ENCODE assay signal across 1 cellular context in the genomic region with DNA sequence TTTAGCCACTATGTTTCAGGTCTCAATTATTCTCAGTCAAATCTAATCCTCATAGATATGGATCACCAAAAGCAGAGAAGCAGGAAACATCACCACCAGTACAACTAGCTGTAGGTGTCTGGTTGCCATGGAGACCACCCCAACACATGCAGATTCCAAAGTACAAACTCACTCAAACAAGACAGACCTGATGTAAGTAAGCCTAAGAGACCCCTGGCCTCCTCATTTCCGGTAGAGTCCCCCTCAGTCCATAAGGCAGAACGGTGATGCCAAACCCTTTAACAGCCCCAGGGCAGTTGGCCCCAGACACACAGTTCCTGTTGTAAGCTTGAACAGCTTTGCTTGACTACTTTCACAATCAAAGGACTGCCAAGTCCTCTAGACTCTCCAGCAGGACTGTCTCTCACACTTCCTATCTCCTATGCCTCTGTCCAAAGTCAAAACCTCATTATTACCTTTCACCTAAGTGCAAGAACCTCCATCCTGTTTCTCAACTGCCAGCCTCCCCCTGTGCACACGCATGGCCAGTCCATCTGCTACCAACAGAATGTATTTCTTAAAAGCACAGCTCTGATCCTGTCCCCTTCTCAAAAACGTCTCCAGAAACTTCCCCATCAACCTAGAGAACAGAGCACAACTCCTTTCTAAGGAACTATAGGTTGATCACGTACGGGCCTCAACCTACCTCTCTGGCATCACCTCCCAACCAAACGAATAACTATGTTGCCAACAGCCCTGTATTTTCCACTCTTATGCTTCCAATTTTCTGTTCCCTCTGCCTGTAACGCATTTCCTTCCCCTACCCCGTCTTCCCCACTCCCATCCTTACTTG.
TF ChIP-seq lines count a peak whose summit lies in the region.

No MANE protein-coding gene starts in this region.

TF ChIP-seq in HepG2, 621 proteins besides CTCF, POLR2A, EP300 and RAD21 (continued from another document and continues in another):
- TF ChIP-seq, protein P1, sequence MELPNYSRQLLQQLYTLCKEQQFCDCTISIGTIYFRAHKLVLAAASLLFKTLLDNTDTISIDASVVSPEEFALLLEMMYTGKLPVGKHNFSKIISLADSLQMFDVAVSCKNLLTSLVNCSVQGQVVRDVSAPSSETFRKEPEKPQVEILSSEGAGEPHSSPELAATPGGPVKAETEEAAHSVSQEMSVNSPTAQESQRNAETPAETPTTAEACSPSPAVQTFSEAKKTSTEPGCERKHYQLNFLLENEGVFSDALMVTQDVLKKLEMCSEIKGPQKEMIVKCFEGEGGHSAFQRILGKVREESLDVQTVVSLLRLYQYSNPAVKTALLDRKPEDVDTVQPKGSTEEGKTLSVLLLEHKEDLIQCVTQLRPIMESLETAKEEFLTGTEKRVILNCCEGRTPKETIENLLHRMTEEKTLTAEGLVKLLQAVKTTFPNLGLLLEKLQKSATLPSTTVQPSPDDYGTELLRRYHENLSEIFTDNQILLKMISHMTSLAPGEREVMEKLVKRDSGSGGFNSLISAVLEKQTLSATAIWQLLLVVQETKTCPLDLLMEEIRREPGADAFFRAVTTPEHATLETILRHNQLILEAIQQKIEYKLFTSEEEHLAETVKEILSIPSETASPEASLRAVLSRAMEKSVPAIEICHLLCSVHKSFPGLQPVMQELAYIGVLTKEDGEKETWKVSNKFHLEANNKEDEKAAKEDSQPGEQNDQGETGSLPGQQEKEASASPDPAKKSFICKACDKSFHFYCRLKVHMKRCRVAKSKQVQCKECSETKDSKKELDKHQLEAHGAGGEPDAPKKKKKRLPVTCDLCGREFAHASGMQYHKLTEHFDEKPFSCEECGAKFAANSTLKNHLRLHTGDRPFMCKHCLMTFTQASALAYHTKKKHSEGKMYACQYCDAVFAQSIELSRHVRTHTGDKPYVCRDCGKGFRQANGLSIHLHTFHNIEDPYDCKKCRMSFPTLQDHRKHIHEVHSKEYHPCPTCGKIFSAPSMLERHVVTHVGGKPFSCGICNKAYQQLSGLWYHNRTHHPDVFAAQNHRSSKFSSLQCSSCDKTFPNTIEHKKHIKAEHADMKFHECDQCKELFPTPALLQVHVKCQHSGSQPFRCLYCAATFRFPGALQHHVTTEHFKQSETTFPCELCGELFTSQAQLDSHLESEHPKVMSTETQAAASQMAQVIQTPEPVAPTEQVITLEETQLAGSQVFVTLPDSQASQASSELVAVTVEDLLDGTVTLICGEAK (IDR thresholded peaks at IDR 0.05): no peak
- TF ChIP-seq, protein P1 (CRISPR knock-in tag; IDR thresholded peaks at IDR 0.05): no peak; the same call in 1 of the 2 replicates
- TF ChIP-seq ZNF672 (CRISPR knock-in tag; IDR thresholded peaks at IDR 0.05): no peak
- TF ChIP-seq, protein P2, sequence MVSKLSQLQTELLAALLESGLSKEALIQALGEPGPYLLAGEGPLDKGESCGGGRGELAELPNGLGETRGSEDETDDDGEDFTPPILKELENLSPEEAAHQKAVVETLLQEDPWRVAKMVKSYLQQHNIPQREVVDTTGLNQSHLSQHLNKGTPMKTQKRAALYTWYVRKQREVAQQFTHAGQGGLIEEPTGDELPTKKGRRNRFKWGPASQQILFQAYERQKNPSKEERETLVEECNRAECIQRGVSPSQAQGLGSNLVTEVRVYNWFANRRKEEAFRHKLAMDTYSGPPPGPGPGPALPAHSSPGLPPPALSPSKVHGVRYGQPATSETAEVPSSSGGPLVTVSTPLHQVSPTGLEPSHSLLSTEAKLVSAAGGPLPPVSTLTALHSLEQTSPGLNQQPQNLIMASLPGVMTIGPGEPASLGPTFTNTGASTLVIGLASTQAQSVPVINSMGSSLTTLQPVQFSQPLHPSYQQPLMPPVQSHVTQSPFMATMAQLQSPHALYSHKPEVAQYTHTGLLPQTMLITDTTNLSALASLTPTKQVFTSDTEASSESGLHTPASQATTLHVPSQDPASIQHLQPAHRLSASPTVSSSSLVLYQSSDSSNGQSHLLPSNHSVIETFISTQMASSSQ (IDR thresholded peaks at IDR 0.05; ENCODE audit: low read depth): no peak
- TF ChIP-seq, protein P2 (CRISPR knock-in tag; IDR thresholded peaks at IDR 0.05; ENCODE audit: borderline replicate concordance): 0 out of 2 replicates have a peak, but pooled peaks have one; percentile 28
- TF ChIP-seq MED13 (CRISPR knock-in tag; IDR thresholded peaks at IDR 0.05): no peak
- peak; percentile 59; the same call in 1 of the 2 replicates for TF ChIP-seq UBTF (CRISPR knock-in tag; IDR thresholded peaks at IDR 0.05)
- TF ChIP-seq ZNF597 (CRISPR knock-in tag; IDR thresholded peaks at IDR 0.05): no peak
- TF ChIP-seq, protein P3, sequence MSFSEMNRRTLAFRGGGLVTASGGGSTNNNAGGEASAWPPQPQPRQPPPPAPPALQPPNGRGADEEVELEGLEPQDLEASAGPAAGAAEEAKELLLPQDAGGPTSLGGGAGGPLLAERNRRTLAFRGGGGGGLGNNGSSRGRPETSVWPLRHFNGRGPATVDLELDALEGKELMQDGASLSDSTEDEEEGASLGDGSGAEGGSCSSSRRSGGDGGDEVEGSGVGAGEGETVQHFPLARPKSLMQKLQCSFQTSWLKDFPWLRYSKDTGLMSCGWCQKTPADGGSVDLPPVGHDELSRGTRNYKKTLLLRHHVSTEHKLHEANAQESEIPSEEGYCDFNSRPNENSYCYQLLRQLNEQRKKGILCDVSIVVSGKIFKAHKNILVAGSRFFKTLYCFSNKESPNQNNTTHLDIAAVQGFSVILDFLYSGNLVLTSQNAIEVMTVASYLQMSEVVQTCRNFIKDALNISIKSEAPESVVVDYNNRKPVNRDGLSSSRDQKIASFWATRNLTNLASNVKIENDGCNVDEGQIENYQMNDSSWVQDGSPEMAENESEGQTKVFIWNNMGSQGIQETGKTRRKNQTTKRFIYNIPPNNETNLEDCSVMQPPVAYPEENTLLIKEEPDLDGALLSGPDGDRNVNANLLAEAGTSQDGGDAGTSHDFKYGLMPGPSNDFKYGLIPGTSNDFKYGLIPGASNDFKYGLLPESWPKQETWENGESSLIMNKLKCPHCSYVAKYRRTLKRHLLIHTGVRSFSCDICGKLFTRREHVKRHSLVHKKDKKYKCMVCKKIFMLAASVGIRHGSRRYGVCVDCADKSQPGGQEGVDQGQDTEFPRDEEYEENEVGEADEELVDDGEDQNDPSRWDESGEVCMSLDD (CRISPR knock-in tag; IDR thresholded peaks at IDR 0.05; ENCODE audit: borderline replicate concordance): no peak
- no peak for TF ChIP-seq MLLT10 (CRISPR knock-in tag; IDR thresholded peaks at IDR 0.05)
- peak; percentile 55 for TF ChIP-seq RXRB (CRISPR knock-in tag; IDR thresholded peaks at IDR 0.05; ENCODE audit: borderline replicate concordance)
- TF ChIP-seq, protein P4, sequence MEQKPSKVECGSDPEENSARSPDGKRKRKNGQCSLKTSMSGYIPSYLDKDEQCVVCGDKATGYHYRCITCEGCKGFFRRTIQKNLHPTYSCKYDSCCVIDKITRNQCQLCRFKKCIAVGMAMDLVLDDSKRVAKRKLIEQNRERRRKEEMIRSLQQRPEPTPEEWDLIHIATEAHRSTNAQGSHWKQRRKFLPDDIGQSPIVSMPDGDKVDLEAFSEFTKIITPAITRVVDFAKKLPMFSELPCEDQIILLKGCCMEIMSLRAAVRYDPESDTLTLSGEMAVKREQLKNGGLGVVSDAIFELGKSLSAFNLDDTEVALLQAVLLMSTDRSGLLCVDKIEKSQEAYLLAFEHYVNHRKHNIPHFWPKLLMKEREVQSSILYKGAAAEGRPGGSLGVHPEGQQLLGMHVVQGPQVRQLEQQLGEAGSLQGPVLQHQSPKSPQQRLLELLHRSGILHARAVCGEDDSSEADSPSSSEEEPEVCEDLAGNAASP (CRISPR knock-in tag; IDR thresholded peaks at IDR 0.05; ENCODE audit: borderline replicate concordance): peak; percentile 17; the same call in 1 of the 2 replicates
- no peak for TF ChIP-seq ZNF253 (CRISPR knock-in tag; IDR thresholded peaks at IDR 0.05; ENCODE audit: borderline replicate concordance)
- TF ChIP-seq, protein P5, sequence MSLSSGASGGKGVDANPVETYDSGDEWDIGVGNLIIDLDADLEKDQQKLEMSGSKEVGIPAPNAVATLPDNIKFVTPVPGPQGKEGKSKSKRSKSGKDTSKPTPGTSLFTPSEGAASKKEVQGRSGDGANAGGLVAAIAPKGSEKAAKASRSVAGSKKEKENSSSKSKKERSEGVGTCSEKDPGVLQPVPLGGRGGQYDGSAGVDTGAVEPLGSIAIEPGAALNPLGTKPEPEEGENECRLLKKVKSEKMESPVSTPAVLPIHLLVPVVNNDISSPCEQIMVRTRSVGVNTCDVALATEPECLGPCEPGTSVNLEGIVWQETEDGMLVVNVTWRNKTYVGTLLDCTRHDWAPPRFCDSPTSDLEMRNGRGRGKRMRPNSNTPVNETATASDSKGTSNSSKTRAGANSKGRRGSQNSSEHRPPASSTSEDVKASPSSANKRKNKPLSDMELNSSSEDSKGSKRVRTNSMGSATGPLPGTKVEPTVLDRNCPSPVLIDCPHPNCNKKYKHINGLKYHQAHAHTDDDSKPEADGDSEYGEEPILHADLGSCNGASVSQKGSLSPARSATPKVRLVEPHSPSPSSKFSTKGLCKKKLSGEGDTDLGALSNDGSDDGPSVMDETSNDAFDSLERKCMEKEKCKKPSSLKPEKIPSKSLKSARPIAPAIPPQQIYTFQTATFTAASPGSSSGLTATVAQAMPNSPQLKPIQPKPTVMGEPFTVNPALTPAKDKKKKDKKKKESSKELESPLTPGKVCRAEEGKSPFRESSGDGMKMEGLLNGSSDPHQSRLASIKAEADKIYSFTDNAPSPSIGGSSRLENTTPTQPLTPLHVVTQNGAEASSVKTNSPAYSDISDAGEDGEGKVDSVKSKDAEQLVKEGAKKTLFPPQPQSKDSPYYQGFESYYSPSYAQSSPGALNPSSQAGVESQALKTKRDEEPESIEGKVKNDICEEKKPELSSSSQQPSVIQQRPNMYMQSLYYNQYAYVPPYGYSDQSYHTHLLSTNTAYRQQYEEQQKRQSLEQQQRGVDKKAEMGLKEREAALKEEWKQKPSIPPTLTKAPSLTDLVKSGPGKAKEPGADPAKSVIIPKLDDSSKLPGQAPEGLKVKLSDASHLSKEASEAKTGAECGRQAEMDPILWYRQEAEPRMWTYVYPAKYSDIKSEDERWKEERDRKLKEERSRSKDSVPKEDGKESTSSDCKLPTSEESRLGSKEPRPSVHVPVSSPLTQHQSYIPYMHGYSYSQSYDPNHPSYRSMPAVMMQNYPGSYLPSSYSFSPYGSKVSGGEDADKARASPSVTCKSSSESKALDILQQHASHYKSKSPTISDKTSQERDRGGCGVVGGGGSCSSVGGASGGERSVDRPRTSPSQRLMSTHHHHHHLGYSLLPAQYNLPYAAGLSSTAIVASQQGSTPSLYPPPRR (CRISPR knock-in tag; IDR thresholded peaks at IDR 0.05; ENCODE audit: borderline replicate concordance): no peak; the same call in 1 of the 2 replicates
- TF ChIP-seq ZNF430 (CRISPR knock-in tag; IDR thresholded peaks at IDR 0.05): peak; percentile 65; the same call in 1 of the 2 replicates
- no peak for TF ChIP-seq U2AF1 (optimal IDR thresholded peaks at IDR 0.05; ENCODE audit: low read depth, low read length)
